Comparison of ENCODE assay signal across 8 cellular contexts in the genomic region with DNA sequence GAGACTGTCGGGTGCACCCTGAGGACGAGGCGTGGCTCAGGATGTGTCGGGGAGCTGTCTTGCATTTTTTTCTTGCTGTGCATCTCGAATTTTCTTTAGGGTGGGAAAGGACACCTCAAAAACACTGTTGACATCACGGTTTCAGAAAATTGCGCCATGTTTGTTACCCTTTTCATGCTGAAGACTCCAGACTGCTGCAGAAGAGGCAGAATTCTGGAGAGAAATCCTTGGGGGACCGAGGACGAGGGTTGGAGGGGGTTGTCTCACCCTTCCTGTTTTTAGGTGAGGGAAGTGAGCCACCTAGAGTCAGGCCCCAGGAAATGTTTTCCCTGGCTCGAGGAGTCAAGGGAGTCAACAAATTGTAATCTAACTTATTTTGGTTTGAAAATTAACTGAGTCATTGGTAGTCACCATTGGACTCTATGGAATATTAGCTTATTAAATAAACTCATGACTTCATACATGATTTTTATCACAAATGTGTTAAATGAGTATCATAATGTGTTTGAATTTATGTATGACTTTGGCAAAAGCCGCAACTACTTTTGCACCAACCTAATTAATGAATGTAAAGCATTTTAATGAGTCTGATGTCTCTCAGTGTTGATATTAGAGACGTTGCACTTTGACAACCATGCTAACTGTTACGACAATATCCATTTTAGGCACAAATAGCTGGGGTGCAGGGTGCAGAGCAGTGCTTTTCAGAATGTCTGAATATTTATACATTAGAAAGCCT. TPM values are rescaled to one million over a fixed set of nuclear protein-coding genes. Genes with fewer than 3 reads are reported as not detected.
DNase-seq lines count a peak whose midpoint lies in the region; ATAC-seq and TF ChIP-seq lines count a peak whose summit lies in the region.

No MANE protein-coding gene starts in this region.

- H3K36me3 Mint-ChIP-seq in activated naive CD4-positive, alpha-beta T cell treated with anti-CD3 and anti-CD28 coated beads, Interleukin-2, amount 10 ng/mL, durations not matched to agents 7 days and 5 days: peaks cover 8% of the 10 kb centered on the region
- H3K36me3 Mint-ChIP-seq in glutamatergic neuron (ENCODE audit: unreplicated experiment): no peaks in the 10 kb centered on the region

- DNase-seq in DMS53 (lab: John Stamatoyannopoulos, UW): peak; percentile 90
- DNase-seq in HT1080 (ENCODE audit: low read depth): peak; percentile 70
- peak; percentile 82 for DNase-seq in OCI-LY7 (ENCODE audit: low spot score)
- peak; percentile 69 for DNase-seq in activated naive CD4-positive, alpha-beta T cell treated with anti-CD3 and anti-CD28 coated beads, Interleukin-2, amount 10 ng/mL, durations not matched to agents 7 days and 5 days
- DNase-seq in glutamatergic neuron: peak; percentile 62
- peak; percentile 28 for DNase-seq in omental fat pad (ENCODE audit: low spot score)
- peak; percentile 60 to 82 for DNase-seq in tibial artery

- H3K9me3 ChIP-seq in OCI-LY7 (ENCODE audit: low read length) (no peaks in the 10 kb centered on the region), tibial artery (no peaks in the 10 kb centered on the region)

- H3K27ac Mint-ChIP-seq in activated naive CD4-positive, alpha-beta T cell treated with anti-CD3 and anti-CD28 coated beads, Interleukin-2, amount 10 ng/mL, durations not matched to agents 7 days and 5 days: peak overlapping the region; percentile 96
- H3K27ac Mint-ChIP-seq in glutamatergic neuron (ENCODE audit: unreplicated experiment): peak overlapping the region; percentile 98

- TSS peak; percentile 85 for BruUV-seq in OCI-LY7 (replicated peaks; lab: Mats Ljungman, UMichigan)

- H3K4me1 Mint-ChIP-seq in activated naive CD4-positive, alpha-beta T cell treated with anti-CD3 and anti-CD28 coated beads, Interleukin-2, amount 10 ng/mL, durations not matched to agents 7 days and 5 days: peaks cover 25% of the 10 kb centered on the region
- H3K4me1 Mint-ChIP-seq in glutamatergic neuron (ENCODE audit: low read depth, unreplicated experiment): no peaks in the 10 kb centered on the region

- H3K27ac ChIP-seq in OCI-LY7 (ENCODE audit: low read depth, low read length, poor library complexity, severe bottlenecking) (peak overlapping the region; percentile 57), tibial artery (peak overlapping the region; percentile 84 to 98)

- H3K4me2 ChIP-seq in OCI-LY7 (ENCODE audit: low read length): peak overlapping the region; percentile 83

- peaks cover 30% of the 10 kb centered on the region for H3K4me1 ChIP-seq in OCI-LY7 (ENCODE audit: insufficient read depth, low read length, poor library complexity, severe bottlenecking)
- H3K4me1 ChIP-seq in tibial artery: peaks cover 0 to 30% (median 18%) of the 10 kb centered on the region in 4 donors

- H3K27me3 ChIP-seq in tibial artery: no peaks in the 10 kb centered on the region

- CTCF ChIA-PET in OCI-LY7 (lab: Charles Lee; ENCODE audit: unreplicated experiment): interaction anchor here (0.6 to 1.2 kb wide), 3 partner anchors 31 to 120 kb away, joined by 3 read pairs; no protein-coding TSS in a partner anchor
- CTCF ChIA-PET in activated naive CD4-positive, alpha-beta T cell treated with anti-CD3 and anti-CD28 coated beads, Interleukin-2, amount 10 ng/mL, durations not matched to agents 7 days and 5 days (lab: Charles Lee): interaction anchor here (0.6 to 3.3 kb wide), 10 partner anchors 11 to 120 kb away, joined by 3 to 53 read pairs (median 4); a partner anchor contains a TSS

- H3K27me3 Mint-ChIP-seq in activated naive CD4-positive, alpha-beta T cell treated with anti-CD3 and anti-CD28 coated beads, Interleukin-2, amount 10 ng/mL, durations not matched to agents 7 days and 5 days: peaks cover 11% of the 10 kb centered on the region
- H3K27me3 Mint-ChIP-seq in glutamatergic neuron (ENCODE audit: unreplicated experiment): peaks cover 4% of the 10 kb centered on the region

- intact Hi-C loops in OCI-LY7 (cut with micrococcal nuclease; ENCODE audit: unreplicated experiment): loop anchor here (1.0 to 5.0 kb wide), 5 partner anchors 56 to 1868 kb away; a partner anchor contains a TSS
- intact Hi-C loops in tibial artery (cut with DNase I; ENCODE audit: low total_unique reads): loop anchor here (5.0 kb wide), 2 partner anchors 53 to 93 kb away; no protein-coding TSS in a partner anchor

- TF ChIP-seq CTCF in OCI-LY7 (conservative IDR thresholded peaks at IDR 0.05; ENCODE audit: low read length) (peak; percentile 88), glutamatergic neuron (IDR thresholded peaks at IDR 0.05; ENCODE audit: partially characterized antibody, unreplicated experiment) (peak; percentile 59), omental fat pad (IDR thresholded peaks at IDR 0.05) (peak in 1 of 3 donors; percentile 16), tibial artery (IDR thresholded peaks at IDR 0.05) (peak; percentile 54 to 65)

- H4K20me1 ChIP-seq in OCI-LY7 (ENCODE audit: insufficient read depth, low read length): 0 out of 2 replicates have a peak, but pooled peaks cover 17% of the 10 kb centered on the region

- ATAC-seq in GM21390 (IDR thresholded peaks at IDR 0.05; ENCODE audit: unreplicated experiment): peak; percentile 46
- peak; percentile 89 for ATAC-seq in omental fat pad (ENCODE audit: low FRiP score)

- POLR2A ChIA-PET in OCI-LY7 (lab: Charles Lee): interaction anchor here (0.6 to 1.9 kb wide), 6 partner anchors 49 to 213 kb away, joined by 3 to 11 read pairs (median 4); a partner anchor contains a TSS

- H3K4me3 ChIP-seq in OCI-LY7 (ENCODE audit: low read depth, low read length, poor library complexity, severe bottlenecking) (peak overlapping the region; percentile 93), tibial artery (peak overlapping the region; percentile 64 to 95)

- no peaks in the 10 kb centered on the region for H3K9me2 ChIP-seq in OCI-LY7 (ENCODE audit: insufficient read depth, low read length)

- H3K4me3 Mint-ChIP-seq in activated naive CD4-positive, alpha-beta T cell treated with anti-CD3 and anti-CD28 coated beads, Interleukin-2, amount 10 ng/mL, durations not matched to agents 7 days and 5 days: peak overlapping the region; percentile 98
- H3K4me3 Mint-ChIP-seq in glutamatergic neuron (ENCODE audit: unreplicated experiment): peak overlapping the region; percentile 98

- H2AFZ ChIP-seq in OCI-LY7 (ENCODE audit: low read length): peak overlapping the region; percentile 97

- no peaks in the 10 kb centered on the region for H3K9me3 Mint-ChIP-seq in activated naive CD4-positive, alpha-beta T cell treated with anti-CD3 and anti-CD28 coated beads, Interleukin-2, amount 10 ng/mL, durations not matched to agents 7 days and 5 days
- peaks cover 3% of the 10 kb centered on the region for H3K9me3 Mint-ChIP-seq in glutamatergic neuron (ENCODE audit: unreplicated experiment)

- H3K36me3 ChIP-seq in OCI-LY7 (ENCODE audit: insufficient read depth, low read length) (peaks cover 14% of the 10 kb centered on the region), tibial artery (peaks cover 0 to 5% (median 0%) of the 10 kb centered on the region in 3 donors)

- H3K79me2 ChIP-seq in OCI-LY7 (ENCODE audit: insufficient read depth, low read depth, low read length): peaks cover 35% of the 10 kb centered on the region

RNA-seq across cellular contexts. Expression of a gene that starts 0.7 kb away (rescaled TPM):
- total RNA-seq in HT1080 (2014; rRNA removed; shearing (Covaris generic)): 5.7 and 12.1 TPM in 2 replicates
- polyA plus RNA-seq in HT1080 (2015; cell fraction: cytosol; rRNA removed): 13.3 and 15.5 TPM in 2 replicates
- polyA plus RNA-seq in HT1080 (2015; cell fraction: nucleus; rRNA removed): 9.0 and 11.6 TPM in 2 replicates
- total RNA-seq in OCI-LY7 (2014; rRNA removed; shearing (Covaris generic)): 5.7 and 9.5 TPM in 2 replicates
- 14.3 and 14.8 TPM in 2 replicates for total RNA-seq in OCI-LY7 (2022)
- 7.8 TPM for total RNA-seq in glutamatergic neuron (ENCODE audit: unreplicated experiment)
- total RNA-seq in omental fat pad: 10 to 100 TPM; 13.9 to 19.9 (median 18.1) TPM

RNA-seq across cellular contexts. Expression of a gene that starts 28.5 kb away (rescaled TPM):
- total RNA-seq in HT1080 (2014; rRNA removed; shearing (Covaris generic)): 0.43 and 0.45 TPM in 2 replicates
- polyA plus RNA-seq in HT1080 (2015; cell fraction: cytosol; rRNA removed): 0.23 and 0.24 TPM in 2 replicates
- 0.71 and 1.1 TPM in 2 replicates for polyA plus RNA-seq in HT1080 (2015; cell fraction: nucleus; rRNA removed)
- total RNA-seq in OCI-LY7 (2014; rRNA removed; shearing (Covaris generic)): 0.05 TPM in 1 of 2 replicates, not detected in the other
- total RNA-seq in OCI-LY7 (2022): not detected in 2 replicates
- total RNA-seq in glutamatergic neuron (ENCODE audit: unreplicated experiment): 18.2 TPM
- under 1 TPM in 3 of 4 donors, not detected in 1; 0.25 to 0.60 (median 0.56) TPM for total RNA-seq in omental fat pad

RNA-seq across cellular contexts. Expression of a gene that starts 55.4 kb away (rescaled TPM):
- 26.6 and 34.8 TPM in 2 replicates for total RNA-seq in HT1080 (2014; rRNA removed; shearing (Covaris generic))
- 42.3 and 42.7 TPM in 2 replicates for polyA plus RNA-seq in HT1080 (2015; cell fraction: cytosol; rRNA removed)
- polyA plus RNA-seq in HT1080 (2015; cell fraction: nucleus; rRNA removed): 22.3 and 23.8 TPM in 2 replicates
- 9.9 and 14.6 TPM in 2 replicates for total RNA-seq in OCI-LY7 (2014; rRNA removed; shearing (Covaris generic))
- 12.9 and 14.2 TPM in 2 replicates for total RNA-seq in OCI-LY7 (2022)
- total RNA-seq in glutamatergic neuron (ENCODE audit: unreplicated experiment): 3.9 TPM
- total RNA-seq in omental fat pad: 1 to 10 TPM; 1.3 to 5.2 (median 2.8) TPM

RNA-seq across cellular contexts. Expression of a gene that starts 55.5 kb away (rescaled TPM):
- 4.9 and 7.2 TPM in 2 replicates for total RNA-seq in HT1080 (2014; rRNA removed; shearing (Covaris generic))
- polyA plus RNA-seq in HT1080 (2015; cell fraction: cytosol; rRNA removed): 6.7 and 9.1 TPM in 2 replicates
- polyA plus RNA-seq in HT1080 (2015; cell fraction: nucleus; rRNA removed): 10.1 and 10.7 TPM in 2 replicates
- 9.1 and 9.4 TPM in 2 replicates for total RNA-seq in OCI-LY7 (2014; rRNA removed; shearing (Covaris generic))
- total RNA-seq in OCI-LY7 (2022) (16.3 and 17.3 TPM in 2 replicates), glutamatergic neuron (ENCODE audit: unreplicated experiment) (2.6 TPM), omental fat pad (1 to 10 TPM; 3.3 to 5.5 (median 4.7) TPM)

Comparison
In these comparisons a context has a peak if more than half of its experiments do, and no peak if none do; other contexts are left out.
1. Peak in every context shown above with its lines: DNase-seq, ATAC-seq, H3K4me3 ChIP-seq and H3K27ac ChIP-seq.
2. DNase-seq: peak in every context shown above with its lines; median percentile 90 in DMS53; 82 in OCI-LY7; 71 in tibial artery; 70 in HT1080; 69 in activated naive CD4-positive, alpha-beta T cell treated with anti-CD3 and anti-CD28 coated beads, Interleukin-2, amount 10 ng/mL, durations not matched to agents 7 days and 5 days; 62 in glutamatergic neuron; 28 in omental fat pad.
3. RNA of a gene that starts 28.5 kb away (total RNA-seq): 18.2 TPM in glutamatergic neuron (single experiment); 0.25 to 0.60 TPM in omental fat pad, 0.43 to 0.45 TPM in HT1080 and 0.05 TPM in OCI-LY7; every median in the first group is over 10 times any median in the second.